In the genomic region with DNA sequence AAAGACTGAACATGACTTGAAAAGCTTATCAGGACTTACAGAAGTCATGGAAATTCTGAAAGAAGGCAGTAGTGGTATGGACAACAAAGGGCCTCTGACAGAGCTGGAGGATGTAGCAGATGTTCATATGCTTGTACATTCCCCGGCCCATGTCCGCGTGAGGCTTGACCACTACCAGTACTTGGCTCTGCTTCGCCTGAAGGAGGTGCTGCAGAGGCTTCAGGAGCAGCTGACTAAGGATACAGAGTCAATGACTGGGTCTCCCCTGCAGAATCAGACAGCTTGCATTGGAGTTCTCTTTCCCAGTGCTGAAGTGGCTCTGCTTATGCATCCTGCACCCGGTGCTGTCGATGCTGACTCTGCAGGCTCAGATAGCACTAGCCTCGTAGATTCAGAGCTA, we compare ENCODE assay signal across 25 cellular contexts. TPM values are rescaled to one million over a fixed set of nuclear protein-coding genes. Genes with fewer than 3 reads are reported as not detected.
A peak's percentile ranks its signal among the peaks of the same experiment; 100 is the strongest.
DNase-seq lines count a peak whose midpoint lies in the region; ATAC-seq and TF ChIP-seq lines count a peak whose summit lies in the region.
"Had no signal": no experiment of that assay in that cellular context is flagged by ENCODE, and none has a peak within 500 bp of the region (broad histone marks: within the 10 kb centered on the region; RNA-seq: fewer than 3 reads in every experiment).

No MANE protein-coding gene starts in this region.

- POLR2A ChIA-PET in RWPE1 (lab: Yijun Ruan, JAX; ENCODE audit: low non-redundant PET) = no interaction called here

- TF ChIP-seq CTCF in BE2C (IDR thresholded peaks at IDR 0.05; ENCODE audit: low read depth, low read length) (0 out of 2 replicates have a peak, but pooled peaks have one; percentile 12), fibroblast of mammary gland (conservative IDR thresholded peaks at IDR 0.05; ENCODE audit: control insufficient read depth, insufficient read depth, low read depth, low read length) (no peak), nephron progenitor cell (IDR thresholded peaks at IDR 0.05) (no peak), RWPE1 (conservative IDR thresholded peaks at IDR 0.05; ENCODE audit: low read depth) (no peak)

- H3K4me3 ChIP-seq in BE2C (ENCODE audit: low read depth, low read length) (no peak overlapping the region), fibroblast of mammary gland (ENCODE audit: control insufficient read depth, low read depth, low read length) (no peak overlapping the region)
- H3K4me3 ChIP-seq: ascending aorta, GM12878, lower lobe of right lung, skin epidermis had no signal

- H3K4me3 Mint-ChIP-seq in nephron progenitor cell = no peak overlapping the region
- H3K4me3 Mint-ChIP-seq: activated CD4-positive, alpha-beta T cell treated with anti-CD3 and anti-CD28 coated beads for 36 hours; activated CD8-positive, alpha-beta memory T cell treated with anti-CD3 and anti-CD28 coated beads, Interleukin-2, amount 10 ng/mL, durations not matched to agents 7 days and 5 days; activated naive CD4-positive, alpha-beta T cell treated with anti-CD3 and anti-CD28 coated beads, Interleukin-2, amount 50 U/mL, for 24 hours; activated T-helper 1 cell treated with anti-CD3 and anti-CD28 coated beads, Interleukin-12 subunit alpha, Interleukin-12 subunit beta, Interleukin-2, Interleukin-4 antibody, amounts not matched to agents 30 ng/mL and 10 ng/mL and 1 ng/mL, durations not matched to agents 14 hours and 24 hours and 36 hours; CD4-positive, alpha-beta T cell; central memory CD8-positive, alpha-beta T cell; stimulated activated naive B cell treated with anti-CD40 and anti-IgM and Interleukin-4, amounts not matched to agents 10 μg/mL and 1 μg/mL and 100 μg/mL, for 72 hours had no signal

- no peaks in the 10 kb centered on the region for H3K27me3 Mint-ChIP-seq in nephron progenitor cell (ENCODE audit: low read depth, poor library complexity)
- H3K27me3 Mint-ChIP-seq: activated CD4-positive, alpha-beta T cell treated with anti-CD3 and anti-CD28 coated beads for 36 hours; activated CD8-positive, alpha-beta memory T cell treated with anti-CD3 and anti-CD28 coated beads, Interleukin-2, amount 10 ng/mL, durations not matched to agents 7 days and 5 days; activated naive CD4-positive, alpha-beta T cell treated with anti-CD3 and anti-CD28 coated beads, Interleukin-2, amount 50 U/mL, for 24 hours; CD4-positive, alpha-beta T cell; central memory CD8-positive, alpha-beta T cell; stimulated activated naive B cell treated with anti-CD40 and anti-IgM and Interleukin-4, amounts not matched to agents 10 μg/mL and 1 μg/mL and 100 μg/mL, for 72 hours had no signal

- 0 out of 3 replicates have a peak, but pooled peaks have one; percentile 28 for ATAC-seq in SK-N-SH treated with all-trans-retinoic acid at 6 μM for 48 hours
- ATAC-seq: activated CD4-positive, alpha-beta T cell treated with anti-CD3 and anti-CD28 coated beads for 36 hours; activated CD8-positive, alpha-beta memory T cell treated with anti-CD3 and anti-CD28 coated beads, Interleukin-2, amount 10 ng/mL, durations not matched to agents 7 days and 5 days; GM12878; lower lobe of right lung; stimulated activated naive B cell treated with anti-CD40 and anti-IgM and Interleukin-4, amounts not matched to agents 10 μg/mL and 1 μg/mL and 100 μg/mL, for 72 hours had no signal

- H3K4me1 Mint-ChIP-seq in nephron progenitor cell = no peaks in the 10 kb centered on the region
- H3K4me1 Mint-ChIP-seq: activated CD4-positive, alpha-beta T cell treated with anti-CD3 and anti-CD28 coated beads for 36 hours; activated CD8-positive, alpha-beta memory T cell treated with anti-CD3 and anti-CD28 coated beads, Interleukin-2, amount 10 ng/mL, durations not matched to agents 7 days and 5 days; activated naive CD4-positive, alpha-beta T cell treated with anti-CD3 and anti-CD28 coated beads, Interleukin-2, amount 50 U/mL, for 24 hours; central memory CD8-positive, alpha-beta T cell; stimulated activated naive B cell treated with anti-CD40 and anti-IgM and Interleukin-4, amounts not matched to agents 10 μg/mL and 1 μg/mL and 100 μg/mL, for 72 hours had no signal

- H3K27me3 ChIP-seq in BE2C = no peaks in the 10 kb centered on the region
- H3K27me3 ChIP-seq: ascending aorta had no signal

- H3K4me1 ChIP-seq in BE2C = no peaks in the 10 kb centered on the region
- H3K4me1 ChIP-seq: ascending aorta, lower lobe of right lung had no signal

- H3K27ac ChIP-seq in RWPE1 = no peak overlapping the region
- H3K27ac ChIP-seq: ascending aorta, epithelial cell of prostate, lower lobe of right lung, skin epidermis had no signal

- H3K9me3 Mint-ChIP-seq in nephron progenitor cell = no peaks in the 10 kb centered on the region
- H3K9me3 Mint-ChIP-seq: activated naive CD4-positive, alpha-beta T cell treated with anti-CD3 and anti-CD28 coated beads, Interleukin-2, amount 50 U/mL, for 24 hours; activated T-helper 1 cell treated with anti-CD3 and anti-CD28 coated beads, Interleukin-12 subunit alpha, Interleukin-12 subunit beta, Interleukin-2, Interleukin-4 antibody, amounts not matched to agents 30 ng/mL and 10 ng/mL and 1 ng/mL, durations not matched to agents 14 hours and 24 hours and 36 hours; CD4-positive, alpha-beta T cell; central memory CD8-positive, alpha-beta T cell; stimulated activated naive B cell treated with anti-CD40 and anti-IgM and Interleukin-4, amounts not matched to agents 10 μg/mL and 1 μg/mL and 100 μg/mL, for 72 hours had no signal

- no peaks in the 10 kb centered on the region for H3K9me3 ChIP-seq in BE2C
- H3K9me3 ChIP-seq: ascending aorta, lower lobe of right lung had no signal

- H3K27ac Mint-ChIP-seq in nephron progenitor cell = no peak overlapping the region
- H3K27ac Mint-ChIP-seq: activated CD4-positive, alpha-beta T cell treated with anti-CD3 and anti-CD28 coated beads for 36 hours; activated CD8-positive, alpha-beta memory T cell treated with anti-CD3 and anti-CD28 coated beads, Interleukin-2, amount 10 ng/mL, durations not matched to agents 7 days and 5 days; activated naive CD4-positive, alpha-beta T cell treated with anti-CD3 and anti-CD28 coated beads, Interleukin-2, amount 50 U/mL, for 24 hours; activated T-helper 1 cell treated with anti-CD3 and anti-CD28 coated beads, Interleukin-12 subunit alpha, Interleukin-12 subunit beta, Interleukin-2, Interleukin-4 antibody, amounts not matched to agents 30 ng/mL and 10 ng/mL and 1 ng/mL, durations not matched to agents 14 hours and 24 hours and 36 hours; CD4-positive, alpha-beta T cell; stimulated activated naive B cell treated with anti-CD40 and anti-IgM and Interleukin-4, amounts not matched to agents 10 μg/mL and 1 μg/mL and 100 μg/mL, for 72 hours had no signal

- CTCF ChIA-PET in RWPE1 (lab: Yijun Ruan, JAX) = interaction anchor here (0.5 to 1.2 kb wide), 3 partner anchors 9 to 27 kb away, joined by 3 to 4 read pairs (median 4); no protein-coding TSS in a partner anchor

- H3K36me3 Mint-ChIP-seq in nephron progenitor cell (ENCODE audit: low read depth) = peaks cover 46% of the 10 kb centered on the region

- DNase-seq in BE2C = no peak
- peak; percentile 11 for DNase-seq in LHCN-M2 (ENCODE audit: low read depth)
- peak; percentile 14 for DNase-seq in fibroblast of mammary gland (ENCODE audit: low read depth)
- DNase-seq in nephron progenitor cell = no peak
- no peak for DNase-seq in AG20443 (ENCODE audit: low spot score)
- DNase-seq in RWPE1 (ENCODE audit: low spot score) = no peak
- DNase-seq in C1 segment of cervical spinal cord (lab: John Stamatoyannopoulos, UW) = no peak
- DNase-seq: activated CD4-positive, alpha-beta T cell treated with anti-CD3 and anti-CD28 coated beads for 36 hours; activated CD8-positive, alpha-beta memory T cell treated with anti-CD3 and anti-CD28 coated beads, Interleukin-2, amount 10 ng/mL, durations not matched to agents 7 days and 5 days; CD4-positive, alpha-beta T cell; kidney; lower lobe of right lung; NCI-H1417 treated with DMSO at 0.1 percent for 48 hours; NCI-H2107; nucleus accumbens; stimulated activated CD4-positive, alpha-beta T cell treated with anti-CD3 and anti-CD28 coated beads, Interleukin-1b, Interleukin-23, amount 100 ng/mL, for 48 hours; stimulated activated naive B cell treated with anti-CD40 and anti-IgM and Interleukin-4, amounts not matched to agents 10 μg/mL and 1 μg/mL and 100 μg/mL, for 72 hours had no signal

- peaks cover 45% of the 10 kb centered on the region for H3K36me3 ChIP-seq in BE2C

TF ChIP-seq in SK-N-SH treated with all-trans-retinoic acid at 6 μM for 48 hours, 23 proteins besides CTCF, POLR2A, EP300 and RAD21:
- TF ChIP-seq ZNF8 (CRISPR knock-in tag; IDR thresholded peaks at IDR 0.05) (no peak), ZNF565 (CRISPR knock-in tag; conservative IDR thresholded peaks at IDR 0.05; ENCODE audit: low read depth) (no peak), CSDC2 (CRISPR knock-in tag; IDR thresholded peaks at IDR 0.05) (no peak), GLIS3 (CRISPR knock-in tag; IDR thresholded peaks at IDR 0.05) (no peak), ZFP30 (CRISPR knock-in tag; IDR thresholded peaks at IDR 0.05) (no peak)
TF ChIP-seq in SK-N-SH treated with all-trans-retinoic acid at 6 μM for 48 hours: peak in this region for 0.

RNA-seq across cellular contexts. Expression of gene TAF11, which starts 29.2 kb away (rescaled TPM):
- polyA plus RNA-seq in BE2C (2012; ENCODE audit: insufficient read depth, insufficient read length, low read depth) = 44.5 TPM
- 18.0 and 20.0 TPM in 2 replicates for total RNA-seq in LHCN-M2 (2014; rRNA removed)
- polyA plus RNA-seq in LHCN-M2 (2012) = 13.7 TPM

RNA-seq across cellular contexts. Expression of gene ANKS1A, which starts 30.4 kb away (rescaled TPM):
- 11.9 TPM for polyA plus RNA-seq in BE2C (2012; ENCODE audit: insufficient read depth, insufficient read length, low read depth)
- 10.1 and 13.4 TPM in 2 replicates for total RNA-seq in LHCN-M2 (2014; rRNA removed)
- polyA plus RNA-seq in LHCN-M2 (2012) = 6.6 TPM

Comparison
In these comparisons a context has a peak if more than half of its experiments do, and no peak if none do; other contexts are left out.
1. DNase-seq: peak in LHCN-M2 (single experiment) and fibroblast of mammary gland (single experiment); none in BE2C (single experiment), nephron progenitor cell (single experiment), AG20443 (single experiment), RWPE1 (single experiment) and C1 segment of cervical spinal cord (0 of 14).